Comparison of ENCODE assay signal across 11 cellular contexts in the genomic region with DNA sequence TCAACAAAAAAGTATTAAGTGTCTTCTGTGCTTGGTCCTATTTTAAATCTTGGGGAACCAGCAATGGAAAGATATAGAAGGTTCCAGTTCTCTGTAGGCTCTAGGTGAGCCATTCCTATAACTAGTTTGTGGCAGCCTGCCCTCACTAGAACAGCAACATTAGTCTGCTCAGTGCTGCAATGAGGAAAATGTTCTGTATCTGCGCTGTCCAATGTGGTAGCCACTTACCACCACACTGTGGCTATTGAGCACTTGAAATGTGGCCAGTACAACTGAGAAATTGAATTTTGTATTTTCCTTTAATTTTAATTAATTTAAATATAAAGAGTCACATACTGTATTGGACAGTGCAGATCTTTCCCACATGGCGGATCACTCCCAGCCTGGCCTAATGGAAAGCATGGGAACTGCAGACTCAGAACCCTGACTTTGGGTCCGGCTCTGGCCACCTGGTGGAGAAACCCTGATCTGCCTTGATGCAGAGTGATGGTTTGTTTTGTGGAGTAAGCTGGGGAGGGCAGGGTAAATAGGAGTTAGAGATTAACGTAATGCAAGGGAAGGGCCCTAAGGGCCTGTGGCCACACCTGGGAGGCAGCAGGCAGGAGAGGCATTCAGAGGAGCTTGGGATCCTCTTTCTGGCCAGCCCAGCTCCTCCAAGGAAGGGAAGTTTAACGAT.
A peak's percentile ranks its signal among the peaks of the same experiment; 100 is the strongest.
DNase-seq lines count a peak whose midpoint lies in the region; ATAC-seq and TF ChIP-seq lines count a peak whose summit lies in the region.
"Had no signal": no experiment of that assay in that cellular context is flagged by ENCODE, and none has a peak within 500 bp of the region (broad histone marks: within the 10 kb centered on the region; RNA-seq: fewer than 3 reads in every experiment).

No MANE protein-coding gene starts in this region.

- no peaks in the 10 kb centered on the region for H3K9me2 ChIP-seq in PC-9 (ENCODE audit: insufficient read depth)

- H3K27me3 ChIP-seq in right atrium auricular region (no peaks in the 10 kb centered on the region), PC-9 (ENCODE audit: insufficient read depth, low read depth) (no peaks in the 10 kb centered on the region), spleen (replicated peaks in 1 of 7) (no peaks in the 10 kb centered on the region)

- H2AFZ ChIP-seq in PC-9: no peak overlapping the region

- intact Hi-C loops in cardiac septum (cut with DNase I): no loop called here
- intact Hi-C loops in PC-9 (cut with micrococcal nuclease; ENCODE audit: unreplicated experiment): loop anchor here (5.0 kb wide), 1 partner anchor 89 kb away; no protein-coding TSS in a partner anchor
- intact Hi-C loops in spleen (cut with DNase I; ENCODE audit: low total_unique reads): no loop called here

- no peaks in the 10 kb centered on the region for H3F3A ChIP-seq in PC-9 (ENCODE audit: insufficient read depth, low read depth)

- H3K4me1 ChIP-seq in right atrium auricular region: peaks cover 0 to 17% of the 10 kb centered on the region in 2 donors
- H3K4me1 ChIP-seq in PC-9 (replicated peaks; ENCODE audit: insufficient read depth): peaks cover 11% of the 10 kb centered on the region; the same call in 1 of the 2 replicates
- peaks cover 0 to 26% (median 7%) of the 10 kb centered on the region in 6 donors for H3K4me1 ChIP-seq in spleen

- H3K36me3 ChIP-seq in right atrium auricular region (no peaks in the 10 kb centered on the region), PC-9 (ENCODE audit: low read depth) (no peaks in the 10 kb centered on the region), spleen (no peaks in the 10 kb centered on the region)

- no peak for TF ChIP-seq POLR2A in spleen (IDR thresholded peaks at IDR 0.05)

- TF ChIP-seq CTCF in right atrium auricular region (IDR thresholded peaks at IDR 0.05) (peak; percentile 13 to 26), PC-9 (conservative IDR thresholded peaks at IDR 0.05) (peak; percentile 60), fibroblast of the aortic adventitia (IDR thresholded peaks at IDR 0.05; ENCODE audit: insufficient read depth, low read length) (peak; percentile 26), spleen (IDR thresholded peaks at IDR 0.05 in 8 of 11, conservative IDR thresholded peaks at IDR 0.05 in 3 of 11) (peak in 2 of 11 experiments; percentile 10 to 14)

- DNase-seq in right atrium auricular region (ENCODE audit: low spot score) (no peak), cardiac septum (ENCODE audit: low spot score) (no peak), PC-9 (no peak), fibroblast of the aortic adventitia (ENCODE audit: low read depth) (no peak), NCI-H2107 treated with DMSO at 0.1 percent for 48 hours (lab: John Stamatoyannopoulos, UW; ENCODE audit: unreplicated experiment) (no peak), spleen (no peak)
- no peak for DNase-seq in stimulated activated CD4-positive, alpha-beta T cell treated with anti-CD3 and anti-CD28 coated beads, Interleukin-15, amount 100 ng/mL, for 24 hours
- DNase-seq: central memory CD4-positive, alpha-beta T cell; DMS153; naive thymus-derived CD4-positive, alpha-beta T cell had no signal

- no peak overlapping the region for H3K27ac ChIP-seq in right atrium auricular region
- H3K27ac ChIP-seq in PC-9: no peak overlapping the region
- H3K27ac ChIP-seq in spleen: no peak overlapping the region

- 89 to 97% (median 91%) methylated on average over 5 of the region's 5 CpGs for WGBS in spleen, 5 donors

- no peak for ATAC-seq in HG03442 (IDR thresholded peaks at IDR 0.05; ENCODE audit: unreplicated experiment)
- ATAC-seq: naive thymus-derived CD4-positive, alpha-beta T cell had no signal

- H3K9me3 ChIP-seq in right atrium auricular region (no peaks in the 10 kb centered on the region), PC-9 (ENCODE audit: insufficient read depth, low read depth) (no peaks in the 10 kb centered on the region), spleen (no peaks in the 10 kb centered on the region)

- BruUV-seq in PC-9 (replicated peaks; lab: Mats Ljungman, UMichigan): no TSS peak

- H3K4me3 ChIP-seq in right atrium auricular region (no peak overlapping the region), PC-9 (no peak overlapping the region), fibroblast of the aortic adventitia (ENCODE audit: low read depth, low read length) (no peak overlapping the region), spleen (no peak overlapping the region)

- H3K4me2 ChIP-seq in PC-9: no peak overlapping the region

- no peaks in the 10 kb centered on the region for H3K79me2 ChIP-seq in PC-9 (ENCODE audit: low read depth)

- CTCF ChIA-PET in PC-9 (lab: Charles Lee): no interaction called here

- H4K20me1 ChIP-seq in PC-9 (ENCODE audit: insufficient read depth): no peaks in the 10 kb centered on the region

- POLR2A ChIA-PET in PC-9 (lab: Charles Lee; ENCODE audit: unreplicated experiment): no interaction called here
